In genomic region chr11:61429691-61430582, GRCh38 we compare ENCODE assay signal across 8 cellular contexts. TPM values are rescaled to one million over a fixed set of nuclear protein-coding genes. Genes with fewer than 3 reads are reported as not detected.
DNase-seq lines count a peak whose midpoint lies in the region; ATAC-seq and TF ChIP-seq lines count a peak whose summit lies in the region.

A gene with protein sequence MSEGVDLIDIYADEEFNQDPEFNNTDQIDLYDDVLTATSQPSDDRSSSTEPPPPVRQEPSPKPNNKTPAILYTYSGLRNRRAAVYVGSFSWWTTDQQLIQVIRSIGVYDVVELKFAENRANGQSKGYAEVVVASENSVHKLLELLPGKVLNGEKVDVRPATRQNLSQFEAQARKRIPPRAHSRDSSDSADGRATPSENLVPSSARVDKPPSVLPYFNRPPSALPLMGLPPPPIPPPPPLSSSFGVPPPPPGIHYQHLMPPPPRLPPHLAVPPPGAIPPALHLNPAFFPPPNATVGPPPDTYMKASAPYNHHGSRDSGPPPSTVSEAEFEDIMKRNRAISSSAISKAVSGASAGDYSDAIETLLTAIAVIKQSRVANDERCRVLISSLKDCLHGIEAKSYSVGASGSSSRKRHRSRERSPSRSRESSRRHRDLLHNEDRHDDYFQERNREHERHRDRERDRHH (minus strand): TSS chr11:61429975. CDS start chr11:61429235, 740 bp downstream.
SDHAF2 (plus strand) TSS chr11:61430124; CDS start chr11:61430147, 23 bp downstream.

- no peaks in the 10 kb centered on the region for H3K4me1 ChIP-seq in colonic mucosa

- no peaks in the 10 kb centered on the region for H3K27me3 ChIP-seq in BJ (ENCODE audit: control insufficient read depth, insufficient read depth, low read length)
- no peaks in the 10 kb centered on the region for H3K27me3 ChIP-seq in colonic mucosa
- H3K27me3 ChIP-seq in layer of hippocampus (ENCODE audit: control insufficient read depth, insufficient read depth, low read length), result no peaks in the 10 kb centered on the region

- H3K9me3 Mint-ChIP-seq in activated CD4-positive, alpha-beta T cell treated with anti-CD3 and anti-CD28 coated beads, Interleukin-2, amount 10 ng/mL, durations not matched to agents 24 days and 14 days, result no peaks in the 10 kb centered on the region

- TF ChIP-seq CTCF in BJ (IDR thresholded peaks at IDR 0.05; ENCODE audit: insufficient read depth, low read depth, low read length) (no peak), colonic mucosa (IDR thresholded peaks at IDR 0.05) (no peak)

- peak within 1 kb of the TSS; percentile 98 for H3K27ac Mint-ChIP-seq in activated CD4-positive, alpha-beta T cell treated with anti-CD3 and anti-CD28 coated beads, Interleukin-2, amount 10 ng/mL, durations not matched to agents 24 days and 14 days

- H3K4me1 Mint-ChIP-seq in activated CD4-positive, alpha-beta T cell treated with anti-CD3 and anti-CD28 coated beads, Interleukin-2, amount 10 ng/mL, durations not matched to agents 24 days and 14 days, result peaks cover 43% of the 10 kb centered on the region

- intact Hi-C loops in activated CD4-positive, alpha-beta T cell treated with anti-CD3 and anti-CD28 coated beads, Interleukin-2, amount 10 ng/mL, durations not matched to agents 24 days and 14 days (cut with micrococcal nuclease), result loop anchor here (1.0 to 10.0 kb wide), 4 partner anchors 68 to 1242 kb away; partner anchors contain the start of genes DDB1, FADS2, LBHD1 and TKFC
- intact Hi-C loops in colonic mucosa (cut with DNase I), result no loop called here

- no peaks in the 10 kb centered on the region for H3K9me3 ChIP-seq in colonic mucosa

- H3K36me3 ChIP-seq in BJ (ENCODE audit: control insufficient read depth, insufficient read depth, low read length) (peaks cover 7% of the 10 kb centered on the region), colonic mucosa (peaks cover 8% of the 10 kb centered on the region)

- POLR2A ChIA-PET in BJ (lab: Charles Lee), result interaction anchor here (0.7 kb wide), 1 partner anchor 96 kb away, joined by 7 read pairs; no protein-coding TSS in a partner anchor

- peak; percentile 52 for DNase-seq in BJ (ENCODE audit: low read depth)
- peak; percentile 94 for DNase-seq in NCI-H526 treated with DMSO at 0.1 percent for 48 hours (lab: John Stamatoyannopoulos, UW)
- peak; percentile 99 for DNase-seq in activated CD4-positive, alpha-beta T cell treated with anti-CD3 and anti-CD28 coated beads, Interleukin-2, amount 10 ng/mL, durations not matched to agents 24 days and 14 days
- peak; percentile 98 for DNase-seq in colonic mucosa
- peak; percentile 94 to 98 (median 96) for DNase-seq in stimulated activated CD4-positive, alpha-beta T cell treated with anti-CD3 and anti-CD28 coated beads, Interleukin-1b, Interleukin-23, amount 100 ng/mL, for 24 hours (ENCODE audit: low read depth in 4 of 4, low spot score in 1 of 4)

- peak within 1 kb of the TSS; percentile 97 for H3K4me3 Mint-ChIP-seq in activated CD4-positive, alpha-beta T cell treated with anti-CD3 and anti-CD28 coated beads, Interleukin-2, amount 10 ng/mL, durations not matched to agents 24 days and 14 days

- no peaks in the 10 kb centered on the region for H3K27me3 Mint-ChIP-seq in activated CD4-positive, alpha-beta T cell treated with anti-CD3 and anti-CD28 coated beads, Interleukin-2, amount 10 ng/mL, durations not matched to agents 24 days and 14 days

- ATAC-seq in GM19324 (IDR thresholded peaks at IDR 0.05; ENCODE audit: low FRiP score, unreplicated experiment), result peak; percentile 94
- ATAC-seq in HG03460 (IDR thresholded peaks at IDR 0.05; ENCODE audit: unreplicated experiment), result peak; percentile 89

- H3K27ac ChIP-seq in colonic mucosa, result peak within 1 kb of the TSS; percentile 94
- peak within 1 kb of the TSS; percentile 90 for H3K27ac ChIP-seq in layer of hippocampus (ENCODE audit: low read depth, low read length)

- peak within 1 kb of the TSS; percentile 96 to 98 for H3K9ac ChIP-seq in colonic mucosa (ENCODE audit: low read depth in 2 of 2, low read length in 2 of 2)

- H3K36me3 Mint-ChIP-seq in activated CD4-positive, alpha-beta T cell treated with anti-CD3 and anti-CD28 coated beads, Interleukin-2, amount 10 ng/mL, durations not matched to agents 24 days and 14 days (ENCODE audit: low read depth), result peaks cover 54% of the 10 kb centered on the region

- H3K4me3 ChIP-seq in BJ (ENCODE audit: low read depth, low read length) (peak within 1 kb of the TSS; percentile 75), colonic mucosa (peak within 1 kb of the TSS; percentile 88)

- CTCF ChIA-PET in BJ (lab: Yijun Ruan, JAX), result interaction anchor here (0.6 to 1.7 kb wide), 10 partner anchors 9 to 930 kb away, joined by 3 to 8 read pairs (median 3); no protein-coding TSS in a partner anchor

RNA-seq across cellular contexts. Expression of the first gene that starts in this region (rescaled TPM):
- polyA plus RNA-seq in BJ (2011; rRNA removed), result 35.4 and 36.2 TPM in 2 replicates
- polyA minus RNA-seq in BJ (2011; rRNA and poly(A)+ RNA removed), result 51.7 and 52.3 TPM in 2 replicates
- 140 and 143 TPM in 2 replicates for total RNA-seq in activated CD4-positive, alpha-beta T cell treated with anti-CD3 and anti-CD28 coated beads, Interleukin-2, amount 10 ng/mL, durations not matched to agents 24 days and 14 days
- total RNA-seq in colonic mucosa, result 10 to 100 TPM; 56.2 to 65.8 TPM

RNA-seq across cellular contexts. Expression of gene SDHAF2, which starts in this region (rescaled TPM):
- polyA plus RNA-seq in BJ (2011; rRNA removed), result 67.7 and 81.1 TPM in 2 replicates
- polyA minus RNA-seq in BJ (2011; rRNA and poly(A)+ RNA removed), result 37.9 and 60.7 TPM in 2 replicates
- 46.0 and 46.1 TPM in 2 replicates for total RNA-seq in activated CD4-positive, alpha-beta T cell treated with anti-CD3 and anti-CD28 coated beads, Interleukin-2, amount 10 ng/mL, durations not matched to agents 24 days and 14 days
- total RNA-seq in colonic mucosa, result 10 to 100 TPM; 38.3 to 38.5 TPM

Comparison
In these comparisons a context has a peak if more than half of its experiments do, and no peak if none do; other contexts are left out.
1. Peak in every context shown above with its lines: DNase-seq, ATAC-seq, H3K4me3 ChIP-seq and H3K27ac ChIP-seq.